Comparison of ENCODE assay signal across 10 cellular contexts in the genomic region with DNA sequence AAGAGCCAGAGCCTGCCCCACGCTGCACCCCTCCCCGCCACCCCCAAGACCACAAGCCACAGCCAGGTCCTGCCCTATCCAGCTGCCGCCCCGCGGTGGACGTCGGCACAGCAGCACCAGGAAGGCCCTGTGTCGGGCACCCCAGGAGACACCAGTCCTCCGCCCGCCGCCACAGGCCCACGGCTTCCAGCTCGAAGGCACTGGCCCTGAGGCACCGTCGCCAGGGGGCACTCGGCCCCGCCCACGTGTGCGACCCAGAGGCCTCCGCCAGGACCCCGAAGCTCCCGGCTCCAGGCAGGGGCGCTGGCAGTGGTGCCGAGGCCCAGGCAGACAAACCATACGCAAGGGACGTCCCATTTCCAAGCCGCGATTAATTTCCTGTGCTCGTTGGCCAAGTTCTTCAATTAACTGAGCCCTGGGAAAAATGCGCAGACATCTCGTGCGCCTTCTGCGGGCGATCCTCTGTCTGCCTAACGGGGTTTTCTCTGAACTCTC.
DNase-seq lines count a peak whose midpoint lies in the region; ATAC-seq and TF ChIP-seq lines count a peak whose summit lies in the region.
"Had no signal": no experiment of that assay in that cellular context is flagged by ENCODE, and none has a peak within 500 bp of the region (broad histone marks: within the 10 kb centered on the region; RNA-seq: fewer than 3 reads in every experiment).

No MANE protein-coding gene starts in this region.

- H3K27ac ChIP-seq in WERI-Rb-1 = peak overlapping the region; percentile 28; the same call in 1 of the 2 replicates
- H3K27ac ChIP-seq: parathyroid adenoma had no signal

- H3K4me3 ChIP-seq in WERI-Rb-1 (ENCODE audit: low read depth, low read length) = no peak overlapping the region

- no peaks in the 10 kb centered on the region for H3K27me3 ChIP-seq in WERI-Rb-1 (ENCODE audit: insufficient read depth, low read depth, severe bottlenecking)

- H3K36me3 ChIP-seq in WERI-Rb-1 = 0 out of 2 replicates have a peak, but pooled peaks cover 2% of the 10 kb centered on the region

- no peaks in the 10 kb centered on the region for H3K9me3 ChIP-seq in WERI-Rb-1 (ENCODE audit: severe bottlenecking)

- ATAC-seq in HG03378 (IDR thresholded peaks at IDR 0.05; ENCODE audit: unreplicated experiment) (no peak), HG03025 (IDR thresholded peaks at IDR 0.05; ENCODE audit: low FRiP score, unreplicated experiment) (no peak)

- peak; percentile 63 for DNase-seq in CMK (ENCODE audit: low read depth)
- peak; percentile 58 for DNase-seq in GM20000 (ENCODE audit: low spot score)
- DNase-seq in WERI-Rb-1 = no peak
- peak; percentile 30 for DNase-seq in left kidney (ENCODE audit: low read depth, low spot score)
- DNase-seq in RKO (ENCODE audit: low spot score) = no peak
- no peak for DNase-seq in pons (ENCODE audit: low spot score)
- DNase-seq: NCI-H1930 had no signal

- no peak for TF ChIP-seq CTCF in GM20000 (IDR thresholded peaks at IDR 0.05; ENCODE audit: extremely low read depth, missing control alignments)
- TF ChIP-seq CTCF in WERI-Rb-1 (IDR thresholded peaks at IDR 0.05; ENCODE audit: low read depth, low read length) = no peak

Comparison
In these comparisons a context has a peak if more than half of its experiments do, and no peak if none do; other contexts are left out.
1. DNase-seq: peak in CMK (single experiment), GM20000 (single experiment) and left kidney (single experiment); none in WERI-Rb-1 (single experiment), RKO (single experiment) and pons (single experiment).